Comparison of ENCODE assay signal across 24 cellular contexts in genomic region chr2:14520385-14520945, GRCh38.
"Had no signal": no experiment of that assay in that cellular context is flagged by ENCODE, and none has a peak within 500 bp of the region (broad histone marks: within the 10 kb centered on the region; RNA-seq: fewer than 3 reads in every experiment).

No MANE protein-coding gene starts in this region.

- H3K27me3 ChIP-seq: adrenal gland, MG63, SJCRH30 had no signal

- H3K36me3 ChIP-seq: adrenal gland, MG63, SJCRH30 had no signal

- H3K4me3 ChIP-seq: adrenal gland, MG63, SJCRH30 had no signal

- H3K36me3 Mint-ChIP-seq: activated naive CD8-positive, alpha-beta T cell treated with anti-CD3 and anti-CD28 coated beads, Interleukin-2, amount 10 ng/mL, durations not matched to agents 7 days and 5 days had no signal

- H3K4me1 Mint-ChIP-seq: activated naive CD8-positive, alpha-beta T cell treated with anti-CD3 and anti-CD28 coated beads, Interleukin-2, amount 10 ng/mL, durations not matched to agents 7 days and 5 days had no signal

- H3K4me3 Mint-ChIP-seq: activated CD8-positive, alpha-beta T cell treated with anti-CD3 and anti-CD28 coated beads for 36 hours; activated naive CD8-positive, alpha-beta T cell treated with anti-CD3 and anti-CD28 coated beads, Interleukin-2, amount 10 ng/mL, durations not matched to agents 7 days and 5 days; activated T-cell treated with anti-CD3 and anti-CD28 coated beads, Interleukin-2, amount 50 U/mL, for 72 hours; T-helper 1 cell treated with Interleukin-12 subunit alpha and Interleukin-12 subunit beta and Interleukin-4 antibody, amounts not matched to agents 30 μg/mL and 1 μg/mL, for 36 hours had no signal

- H3K27me3 Mint-ChIP-seq: activated CD8-positive, alpha-beta T cell treated with anti-CD3 and anti-CD28 coated beads for 36 hours; activated naive CD8-positive, alpha-beta T cell treated with anti-CD3 and anti-CD28 coated beads, Interleukin-2, amount 10 ng/mL, durations not matched to agents 7 days and 5 days had no signal

- ATAC-seq: activated CD4-positive, CD25-positive, alpha-beta regulatory T cell treated with anti-CD3 and anti-CD28 coated beads, Interleukin-2, amount 50 U/mL, for 24 hours; activated CD8-positive, alpha-beta T cell treated with anti-CD3 and anti-CD28 coated beads for 36 hours; activated T-cell treated with anti-CD3 and anti-CD28 coated beads, Interleukin-2, amount 50 U/mL, for 72 hours; Panc1; Right ventricle myocardium inferior had no signal

- H3K27ac Mint-ChIP-seq: activated CD8-positive, alpha-beta T cell treated with anti-CD3 and anti-CD28 coated beads for 36 hours; activated naive CD8-positive, alpha-beta T cell treated with anti-CD3 and anti-CD28 coated beads, Interleukin-2, amount 10 ng/mL, durations not matched to agents 7 days and 5 days; activated T-cell treated with anti-CD3 and anti-CD28 coated beads, Interleukin-2, amount 50 U/mL, for 72 hours; activated T-helper 2 cell treated with anti-CD3 and anti-CD28 coated beads, Interferon-gamma antibody, Interleukin-2, Interleukin-4, amounts not matched to agents 10 μg/mL and 5 μg/mL and 100 μg/mL, durations not matched to agents 14 hours and 24 hours and 36 hours; T-helper 1 cell treated with Interleukin-12 subunit alpha and Interleukin-12 subunit beta and Interleukin-4 antibody, amounts not matched to agents 30 μg/mL and 1 μg/mL, for 36 hours had no signal

- DNase-seq: activated CD4-positive, alpha-beta T cell treated with anti-CD3 and anti-CD28 coated beads for 4 hours; activated CD8-positive, alpha-beta memory T cell treated with anti-CD3 and anti-CD28 coated beads, Interleukin-2, amount 50 U/mL, for 4 hours; activated CD8-positive, alpha-beta T cell treated with anti-CD3 and anti-CD28 coated beads for 36 hours; activated naive CD4-positive, alpha-beta T cell treated with anti-CD3 and anti-CD28 coated beads, Interleukin-2, amount 50 U/mL, for 16 hours; activated naive CD8-positive, alpha-beta T cell treated with anti-CD3 and anti-CD28 coated beads, Interleukin-2, amount 10 ng/mL, durations not matched to agents 7 days and 5 days; activated T-cell treated with anti-CD3 and anti-CD28 coated beads, Interleukin-2, amount 50 U/mL, for 72 hours; adrenal gland; MG63; MV-4-11; NCI-H1092 treated with DMSO at 0.1 percent for 48 hours; NCI-H1417 treated with DMSO at 0.1 percent for 48 hours; NCI-H1694; NCI-H2029; NCI-H345; NCI-H510A; NCI-H526 treated with DMSO at 0.1 percent for 48 hours; NCI-H82; RPMI8226; SJCRH30 had no signal
